ENCODE assay signal across 10 cellular contexts in the genomic region with DNA sequence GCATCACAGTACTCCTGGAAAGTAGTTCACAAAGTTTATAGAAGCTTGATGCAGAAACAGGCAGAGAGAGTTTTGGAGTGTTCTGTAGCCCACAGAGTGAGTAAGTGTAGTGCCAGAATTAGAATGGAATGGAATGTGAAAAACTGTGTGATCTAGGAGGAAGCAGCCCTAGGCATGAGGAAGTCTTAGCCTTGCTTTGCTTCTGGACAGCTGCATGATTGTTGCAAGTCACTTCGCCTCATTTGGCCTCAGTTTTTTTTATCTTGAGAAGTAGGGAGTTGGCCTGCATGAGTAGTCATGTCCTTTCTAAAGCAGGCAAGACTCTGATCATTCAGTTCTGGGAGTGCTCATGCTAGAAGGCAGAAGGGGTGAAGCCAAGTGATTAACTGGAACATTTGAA. TPM values are rescaled to one million over a fixed set of nuclear protein-coding genes. Genes with fewer than 3 reads are reported as not detected.
A peak's percentile ranks its signal among the peaks of the same experiment; 100 is the strongest.
DNase-seq lines count a peak whose midpoint lies in the region; ATAC-seq and TF ChIP-seq lines count a peak whose summit lies in the region.
"Had no signal": no experiment of that assay in that cellular context is flagged by ENCODE, and none has a peak within 500 bp of the region (broad histone marks: within the 10 kb centered on the region; RNA-seq: fewer than 3 reads in every experiment).

No MANE protein-coding gene starts in this region.

- no peaks in the 10 kb centered on the region for H4K20me1 ChIP-seq in PC-3 (ENCODE audit: low read length)

- CTCF ChIA-PET in PC-3 (lab: Charles Lee) = no interaction called here

- no peak overlapping the region for H3K27ac ChIP-seq in PC-3 (ENCODE audit: low read length)

- no peaks in the 10 kb centered on the region for H3K27me3 ChIP-seq in PC-3 (ENCODE audit: low read length)

- POLR2A ChIA-PET in PC-3 (lab: Charles Lee; ENCODE audit: unreplicated experiment) = no interaction called here

- H2AFZ ChIP-seq in PC-3 (ENCODE audit: low read length) = no peak overlapping the region

- no peaks in the 10 kb centered on the region for H3K79me2 ChIP-seq in PC-3 (ENCODE audit: low read length)

- TF ChIP-seq CTCF in PC-3 (conservative IDR thresholded peaks at IDR 0.05; ENCODE audit: low read depth, low read length) (no peak), fibroblast of the aortic adventitia (IDR thresholded peaks at IDR 0.05; ENCODE audit: insufficient read depth, low read length) (no peak)

- no peak overlapping the region for H3K27ac Mint-ChIP-seq in immature natural killer cell
- H3K27ac Mint-ChIP-seq: stimulated activated naive CD8-positive, alpha-beta T cell treated with anti-CD3 and anti-CD28 coated beads, Interleukin-15, Interleukin-2, amounts not matched to agents 100 ng/mL and 50 ng/mL, for 24 hours had no signal

- H3K4me3 Mint-ChIP-seq in immature natural killer cell = no peak overlapping the region
- H3K4me3 Mint-ChIP-seq: stimulated activated naive CD8-positive, alpha-beta T cell treated with anti-CD3 and anti-CD28 coated beads, Interleukin-15, Interleukin-2, amounts not matched to agents 100 ng/mL and 50 ng/mL, for 24 hours had no signal

- intact Hi-C loops in PC-3 (cut with micrococcal nuclease) = no loop called here

- H3K9ac ChIP-seq in PC-3 (ENCODE audit: low read length) = no peak overlapping the region

- H3K9me3 ChIP-seq in PC-3 (ENCODE audit: low read length) = no peaks in the 10 kb centered on the region

- H3K36me3 ChIP-seq in PC-3 (ENCODE audit: low read depth, low read length) = no peaks in the 10 kb centered on the region

- no peak overlapping the region for H3K4me3 ChIP-seq in PC-3 (ENCODE audit: low read length)
- H3K4me3 ChIP-seq in fibroblast of the aortic adventitia (ENCODE audit: low read depth, low read length) = no peak overlapping the region

- H3F3A ChIP-seq in PC-3 (ENCODE audit: low read length, unreplicated experiment) = no peaks in the 10 kb centered on the region

- no peaks in the 10 kb centered on the region for H3K36me3 Mint-ChIP-seq in immature natural killer cell

- no peak overlapping the region for H3K4me2 ChIP-seq in PC-3 (ENCODE audit: low read length)

- ATAC-seq in PC-3 (peak; percentile 56), HG03280 (IDR thresholded peaks at IDR 0.05; ENCODE audit: unreplicated experiment) (no peak), GM19467 (IDR thresholded peaks at IDR 0.05; ENCODE audit: unreplicated experiment) (no peak), HG03342 (IDR thresholded peaks at IDR 0.05; ENCODE audit: unreplicated experiment) (no peak)

- peaks cover 0 to 6% (median 3%) of the 10 kb centered on the region in 3 donors for H3K27me3 Mint-ChIP-seq in immature natural killer cell (ENCODE audit: low read depth in 3 of 3)

- H3K4me1 Mint-ChIP-seq in immature natural killer cell = no peaks in the 10 kb centered on the region

- BruUV-seq in PC-3 (replicated peaks; lab: Mats Ljungman, UMichigan) = no TSS peak

- H3K9me2 ChIP-seq in PC-3 (replicated peaks; ENCODE audit: low read length) = 0 out of 2 replicates have a peak, but pooled peaks cover 5% of the 10 kb centered on the region

- DNase-seq in EH (ENCODE audit: low read depth) (peak; percentile 97), PC-3 (peak; percentile 41), fibroblast of the aortic adventitia (ENCODE audit: low read depth) (peak; percentile 87), renal cortical epithelial cell (ENCODE audit: low read depth) (peak; percentile 90), immature natural killer cell (no peak)

- H3K4me1 ChIP-seq in PC-3 (ENCODE audit: insufficient read depth, low read length) = peaks cover 12% of the 10 kb centered on the region; the same call in 1 of the 2 replicates

- H3K9me3 Mint-ChIP-seq in immature natural killer cell = no peaks in the 10 kb centered on the region
- H3K9me3 Mint-ChIP-seq: stimulated activated naive CD8-positive, alpha-beta T cell treated with anti-CD3 and anti-CD28 coated beads, Interleukin-15, Interleukin-2, amounts not matched to agents 100 ng/mL and 50 ng/mL, for 24 hours had no signal

RNA-seq across cellular contexts. Expression of a gene that starts 10.9 kb away (rescaled TPM):
- total RNA-seq in PC-3 (2014; rRNA removed) (not detected in 2 replicates), fibroblast of the aortic adventitia (ENCODE audit: low replicate concordance) (not detected in 2 replicates), renal cortical epithelial cell (not detected in 2 replicates)
- not detected for polyA plus RNA-seq in immature natural killer cell
- total RNA-seq: frontal cortex had no signal

RNA-seq across cellular contexts. Expression of a gene that starts 34.0 kb away (rescaled TPM):
- total RNA-seq in PC-3 (2014; rRNA removed) (not detected in 2 replicates), fibroblast of the aortic adventitia (ENCODE audit: low replicate concordance) (not detected in 2 replicates), renal cortical epithelial cell (not detected in 2 replicates)
- not detected for polyA plus RNA-seq in immature natural killer cell

Comparison
In these comparisons a context has a peak if more than half of its experiments do, and no peak if none do; other contexts are left out.
1. DNase-seq: peak in EH (single experiment), PC-3 (single experiment), fibroblast of the aortic adventitia (single experiment) and renal cortical epithelial cell (single experiment); none in immature natural killer cell (0 of 3).